In the genomic region with DNA sequence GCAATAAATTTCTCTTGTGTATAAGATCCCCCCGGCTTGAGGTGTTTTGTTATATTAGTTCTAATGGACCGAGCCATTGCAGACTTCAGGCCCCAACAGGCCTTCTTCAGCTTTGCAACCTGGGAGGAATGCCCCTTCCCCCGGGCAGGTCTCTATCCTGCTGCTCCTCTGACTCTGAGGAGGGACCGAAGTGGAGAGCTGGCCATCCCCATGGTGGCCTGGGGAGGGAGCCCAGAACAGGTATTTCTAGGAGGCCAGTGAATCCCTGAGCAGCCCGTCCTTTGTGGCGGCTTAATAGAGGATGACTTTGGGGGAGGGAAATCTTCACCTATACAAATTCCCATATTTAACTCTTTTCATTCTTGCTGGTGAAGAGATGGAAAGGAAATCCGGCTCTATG, we compare ENCODE assay signal across 30 cellular contexts.
"Had no signal": no experiment of that assay in that cellular context is flagged by ENCODE, and none has a peak within 500 bp of the region (broad histone marks: within the 10 kb centered on the region; RNA-seq: fewer than 3 reads in every experiment).

No MANE protein-coding gene starts in this region.

- DNase-seq: activated B cell treated with CpG ODN at 0.5 μM for 24 hours; activated CD4-positive, alpha-beta T cell treated with anti-CD3 and anti-CD28 coated beads for 48 hours; activated CD4-positive, alpha-beta T cell treated with anti-CD3 and anti-CD28 coated beads, Interleukin-2, amount 50 U/mL, for 1 hour; activated CD4-positive, alpha-beta T cell treated with anti-CD3 and anti-CD28 coated beads, Interleukin-2, amount 50 U/mL, for 48 hours; activated CD8-positive, alpha-beta memory T cell treated with anti-CD3 and anti-CD28 coated beads for 24 hours; activated CD8-positive, alpha-beta T cell treated with anti-CD3 and anti-CD28 coated beads for 36 hours; activated effector memory CD4-positive, alpha-beta T cell treated with Interleukin-2 at 50 U/mL for 16 hours; activated gamma-delta T cell treated with Interleukin-2 at 50 U/mL for 16 hours; activated naive CD4-positive, alpha-beta T cell treated with anti-CD3 and anti-CD28 coated beads, Interleukin-2, amount 50 U/mL, for 16 hours; activated naive CD4-positive, alpha-beta T cell treated with Interleukin-2 at 50 U/mL for 16 hours; activated T-cell treated with anti-CD3 and anti-CD28 coated beads, Interleukin-2, amount 50 U/mL, for 4 hours; amniotic stem cell; anterior cingulate cortex; brain microvascular endothelial cell; cortex of kidney; dermis blood vessel endothelial cell; effector CD4-positive, alpha-beta T cell; effector memory CD8-positive, alpha-beta T cell; esophagus squamous epithelium; foreskin melanocyte; heart right ventricle; T-helper 17 cell; T1000; WERI-Rb-1 had no signal

- H3K4me3 Mint-ChIP-seq: activated B cell treated with CpG ODN at 0.5 μM for 24 hours; activated CD8-positive, alpha-beta T cell treated with anti-CD3 and anti-CD28 coated beads for 36 hours; activated naive CD8-positive, alpha-beta T cell; activated T-cell treated with anti-CD3 and anti-CD28 coated beads, Interleukin-2, amount 50 U/mL, for 4 hours; activated T-helper 17 cell treated with anti-CD3 and anti-CD28 coated beads, Interleukin-2, amount 50 U/mL, for 72 hours; effector memory CD8-positive, alpha-beta T cell; T-helper 17 cell; T-helper 2 cell treated with Interferon-gamma antibody and Interleukin-4, amounts not matched to agents 5 μg/mL and 100 μg/mL, for 36 hours had no signal

- H3K27me3 ChIP-seq: brain microvascular endothelial cell, esophagus squamous epithelium, gastroesophageal sphincter had no signal

- ATAC-seq: activated CD4-positive, CD25-positive, alpha-beta regulatory T cell treated with anti-CD3 and anti-CD28 coated beads, Interleukin-2, amount 50 U/mL, for 24 hours; activated CD8-positive, alpha-beta T cell treated with anti-CD3 and anti-CD28 coated beads for 36 hours; activated T-cell treated with anti-CD3 and anti-CD28 coated beads, Interleukin-2, amount 50 U/mL, for 4 hours; activated T-helper 17 cell treated with anti-CD3 and anti-CD28 coated beads, Interleukin-2, amount 50 U/mL, for 72 hours; effector memory CD8-positive, alpha-beta T cell; gastroesophageal sphincter; heart right ventricle; T-helper 17 cell had no signal

- H3K27me3 Mint-ChIP-seq: activated B cell treated with CpG ODN at 0.5 μM for 24 hours; activated CD8-positive, alpha-beta T cell treated with anti-CD3 and anti-CD28 coated beads for 36 hours; activated naive CD8-positive, alpha-beta T cell; activated T-helper 17 cell treated with anti-CD3 and anti-CD28 coated beads, Interleukin-2, amount 50 U/mL, for 72 hours; effector memory CD8-positive, alpha-beta T cell; T-helper 17 cell had no signal

- H3K9me3 ChIP-seq: esophagus squamous epithelium, gastroesophageal sphincter, heart right ventricle had no signal

- H3K4me1 ChIP-seq: esophagus squamous epithelium, gastroesophageal sphincter, heart right ventricle had no signal

- H3K36me3 ChIP-seq: brain microvascular endothelial cell, esophagus squamous epithelium, gastroesophageal sphincter, heart right ventricle, WERI-Rb-1 had no signal

- H3K27ac ChIP-seq: brain microvascular endothelial cell, epithelial cell of prostate, esophagus squamous epithelium, gastroesophageal sphincter, heart right ventricle, WERI-Rb-1 had no signal

- H3K4me3 ChIP-seq: esophagus squamous epithelium, gastroesophageal sphincter, heart right ventricle had no signal

- H3K27ac Mint-ChIP-seq: activated B cell treated with CpG ODN at 0.5 μM for 24 hours; activated CD8-positive, alpha-beta T cell treated with anti-CD3 and anti-CD28 coated beads for 36 hours; activated naive CD8-positive, alpha-beta T cell; activated T-helper 17 cell treated with anti-CD3 and anti-CD28 coated beads, Interleukin-2, amount 50 U/mL, for 72 hours; effector memory CD8-positive, alpha-beta T cell; T-helper 17 cell; T-helper 2 cell treated with Interferon-gamma antibody and Interleukin-4, amounts not matched to agents 5 μg/mL and 100 μg/mL, for 36 hours had no signal

- H3K4me1 Mint-ChIP-seq: activated B cell treated with CpG ODN at 0.5 μM for 24 hours; activated T-helper 17 cell treated with anti-CD3 and anti-CD28 coated beads, Interleukin-2, amount 50 U/mL, for 72 hours; T-helper 17 cell had no signal

- H3K36me3 Mint-ChIP-seq: activated naive CD8-positive, alpha-beta T cell had no signal
